In the genomic region with DNA sequence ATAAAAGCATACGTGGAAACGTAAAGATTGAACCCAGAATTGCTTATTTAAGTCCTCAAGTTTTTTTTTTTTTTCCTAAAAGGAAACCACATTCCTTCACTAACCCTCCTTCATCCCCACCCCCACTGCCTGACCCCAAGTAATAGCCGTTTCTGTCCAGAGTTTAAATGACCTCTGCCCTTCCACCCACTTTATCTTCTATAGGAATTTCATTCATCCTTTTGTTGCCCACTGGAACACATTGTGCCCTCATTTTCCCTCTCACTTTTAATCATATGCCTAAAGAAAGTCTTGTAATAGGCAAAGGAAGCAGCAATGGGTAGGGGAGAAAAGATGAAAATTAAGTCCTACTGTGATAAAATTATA, we compare ENCODE assay signal across 22 cellular contexts.
"Had no signal": no experiment of that assay in that cellular context is flagged by ENCODE, and none has a peak within 500 bp of the region (broad histone marks: within the 10 kb centered on the region; RNA-seq: fewer than 3 reads in every experiment).

No MANE protein-coding gene starts in this region.

- H3K27me3 ChIP-seq: brain microvascular endothelial cell, suprapubic skin, upper lobe of left lung had no signal

- DNase-seq: activated CD4-positive, alpha-beta T cell treated with anti-CD3 and anti-CD28 coated beads for 4 hours; activated CD8-positive, alpha-beta memory T cell treated with anti-CD3 and anti-CD28 coated beads, Interleukin-2, amount 50 U/mL, for 4 hours; activated CD8-positive, alpha-beta T cell treated with anti-CD3 and anti-CD28 coated beads for 36 hours; activated gamma-delta T cell; activated T-cell treated with anti-CD3 and anti-CD28 coated beads, Interleukin-2, amount 50 U/mL, for 48 hours; amygdala; erythroblast; mucosa of descending colon; naive thymus-derived CD4-positive, alpha-beta T cell; occipital lobe; right cardiac atrium; upper lobe of left lung had no signal

- H3K4me1 Mint-ChIP-seq: central memory CD8-positive, alpha-beta T cell; naive thymus-derived CD4-positive, alpha-beta T cell had no signal

- H3K9me3 ChIP-seq: mucosa of descending colon, prostate gland, suprapubic skin, upper lobe of left lung had no signal

- H3K27ac Mint-ChIP-seq: activated CD8-positive, alpha-beta T cell treated with anti-CD3 and anti-CD28 coated beads for 36 hours; activated naive CD4-positive, alpha-beta T cell treated with anti-CD3 and anti-CD28 coated beads, Interleukin-2, amount 50 U/mL, for 72 hours; dendritic cell treated with granulocyte-macrophage colony-stimulating factor and Interleukin-4, amounts not matched to agents 40 ng/mL and 50 ng/mL, for 4 days; naive thymus-derived CD4-positive, alpha-beta T cell; stimulated activated naive CD8-positive, alpha-beta T cell treated with anti-CD3 and anti-CD28 coated beads, Interleukin-15, Interleukin-2, amounts not matched to agents 100 ng/mL and 50 ng/mL, for 24 hours; T-helper 1 cell treated with Interleukin-12 subunit alpha and Interleukin-12 subunit beta and Interleukin-4 antibody, amounts not matched to agents 30 μg/mL and 1 μg/mL, for 36 hours had no signal

- H3K27me3 Mint-ChIP-seq: activated CD8-positive, alpha-beta T cell treated with anti-CD3 and anti-CD28 coated beads for 36 hours; dendritic cell treated with granulocyte-macrophage colony-stimulating factor and Interleukin-4, amounts not matched to agents 40 ng/mL and 50 ng/mL, for 4 days had no signal

- H3K36me3 Mint-ChIP-seq: activated naive CD4-positive, alpha-beta T cell treated with anti-CD3 and anti-CD28 coated beads, Interleukin-2, amount 50 U/mL, for 72 hours; naive thymus-derived CD4-positive, alpha-beta T cell had no signal

- H3K4me3 Mint-ChIP-seq: activated CD8-positive, alpha-beta T cell treated with anti-CD3 and anti-CD28 coated beads for 36 hours; central memory CD8-positive, alpha-beta T cell; dendritic cell treated with granulocyte-macrophage colony-stimulating factor and Interleukin-4, amounts not matched to agents 40 ng/mL and 50 ng/mL, for 4 days; naive thymus-derived CD4-positive, alpha-beta T cell; stimulated activated naive CD8-positive, alpha-beta T cell treated with anti-CD3 and anti-CD28 coated beads, Interleukin-15, Interleukin-2, amounts not matched to agents 100 ng/mL and 50 ng/mL, for 24 hours; T-helper 1 cell treated with Interleukin-12 subunit alpha and Interleukin-12 subunit beta and Interleukin-4 antibody, amounts not matched to agents 30 μg/mL and 1 μg/mL, for 36 hours; WTC11 had no signal

- ATAC-seq: activated CD8-positive, alpha-beta T cell treated with anti-CD3 and anti-CD28 coated beads for 36 hours; activated naive CD4-positive, alpha-beta T cell treated with anti-CD3 and anti-CD28 coated beads, Interleukin-2, amount 50 U/mL, for 72 hours; left lobe of liver; mucosa of descending colon; naive thymus-derived CD4-positive, alpha-beta T cell; right cardiac atrium; WTC11 had no signal

- H3K4me3 ChIP-seq: mucosa of descending colon, prostate gland, suprapubic skin, upper lobe of left lung had no signal

- H3K27ac ChIP-seq: prostate gland, suprapubic skin, upper lobe of left lung had no signal

- H3K9me3 Mint-ChIP-seq: activated CD8-positive, alpha-beta T cell treated with anti-CD3 and anti-CD28 coated beads for 36 hours; central memory CD8-positive, alpha-beta T cell; dendritic cell treated with granulocyte-macrophage colony-stimulating factor and Interleukin-4, amounts not matched to agents 40 ng/mL and 50 ng/mL, for 4 days; stimulated activated naive CD8-positive, alpha-beta T cell treated with anti-CD3 and anti-CD28 coated beads, Interleukin-15, Interleukin-2, amounts not matched to agents 100 ng/mL and 50 ng/mL, for 24 hours had no signal

- H3K4me1 ChIP-seq: prostate gland had no signal

- H3K36me3 ChIP-seq: brain microvascular endothelial cell, prostate gland, suprapubic skin, upper lobe of left lung had no signal
